In the genomic region with DNA sequence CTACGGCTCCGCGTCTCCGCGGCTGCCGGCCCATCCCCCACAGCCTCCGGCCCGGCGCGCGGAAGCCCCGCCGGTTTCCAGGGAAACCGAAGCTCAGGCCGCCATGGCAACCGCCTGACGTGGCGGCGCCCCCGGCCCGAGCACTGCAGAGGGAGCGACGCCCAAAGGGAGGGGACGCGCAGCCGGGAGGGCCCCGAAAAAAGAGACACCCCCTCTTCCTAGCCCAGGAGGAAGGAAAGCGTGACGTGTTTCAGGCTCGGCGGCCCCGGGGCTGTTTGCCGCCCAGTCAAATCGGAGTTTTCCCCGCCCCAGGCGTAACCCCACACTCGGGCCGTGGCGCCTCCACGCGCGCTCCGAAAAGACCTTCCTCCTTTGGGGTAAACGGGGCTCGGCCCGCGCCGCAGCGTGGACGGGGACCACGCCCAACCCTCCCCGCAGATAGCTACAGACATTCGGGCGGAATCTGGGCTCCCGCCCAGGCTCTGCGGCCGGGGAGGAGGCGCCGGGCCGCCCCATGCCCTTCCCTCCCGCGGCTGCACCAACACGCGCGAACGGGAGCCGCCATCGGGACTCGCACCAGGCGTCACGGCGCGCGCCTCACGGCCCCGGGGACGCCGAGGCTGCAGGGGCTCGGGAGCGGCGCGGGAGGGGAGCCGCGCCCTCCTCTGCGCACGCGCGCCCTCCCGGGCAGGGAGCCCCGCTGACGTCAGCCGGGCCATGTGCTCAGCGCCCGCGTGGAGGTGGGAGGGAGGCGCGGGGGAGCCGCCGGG, we compare ENCODE assay signal across 8 cellular contexts. TPM values are rescaled to one million over a fixed set of nuclear protein-coding genes. Genes with fewer than 3 reads are reported as not detected.
DNase-seq lines count a peak whose midpoint lies in the region; ATAC-seq lines count a peak whose summit lies in the region.

No MANE protein-coding gene starts in this region.

- H3K27me3 Mint-ChIP-seq in activated T-helper 2 cell treated with anti-CD3 and anti-CD28 coated beads, Interferon-gamma antibody, Interleukin-2, Interleukin-4, amounts not matched to agents 10 μg/mL and 5 μg/mL and 100 μg/mL, durations not matched to agents 14 hours and 24 hours and 36 hours (ENCODE audit: low read depth) = no peaks in the 10 kb centered on the region
- H3K27me3 Mint-ChIP-seq in natural killer cell treated with Interleukin-12 subunit alpha and Interleukin-12 subunit beta and Interleukin-15 and Interleukin-18, amount 100 ng/mL, for 72 hours = no peaks in the 10 kb centered on the region

- intact Hi-C loops in activated T-helper 2 cell treated with anti-CD3 and anti-CD28 coated beads, Interferon-gamma antibody, Interleukin-2, Interleukin-4, amounts not matched to agents 10 μg/mL and 5 μg/mL and 100 μg/mL, durations not matched to agents 14 hours and 24 hours and 36 hours (cut with micrococcal nuclease) = loop anchor here (2.0 kb wide), 2 partner anchors 57 to 117 kb away; a partner anchor contains a TSS

- peaks cover 26% of the 10 kb centered on the region for H3K36me3 Mint-ChIP-seq in activated T-helper 2 cell treated with anti-CD3 and anti-CD28 coated beads, Interferon-gamma antibody, Interleukin-2, Interleukin-4, amounts not matched to agents 10 μg/mL and 5 μg/mL and 100 μg/mL, durations not matched to agents 14 hours and 24 hours and 36 hours (ENCODE audit: low read depth)
- no peaks in the 10 kb centered on the region for H3K36me3 Mint-ChIP-seq in natural killer cell treated with Interleukin-12 subunit alpha and Interleukin-12 subunit beta and Interleukin-15 and Interleukin-18, amount 100 ng/mL, for 72 hours

- H3K4me3 Mint-ChIP-seq in activated T-helper 2 cell treated with anti-CD3 and anti-CD28 coated beads, Interferon-gamma antibody, Interleukin-2, Interleukin-4, amounts not matched to agents 10 μg/mL and 5 μg/mL and 100 μg/mL, durations not matched to agents 14 hours and 24 hours and 36 hours (ENCODE audit: low read depth) = peak overlapping the region; percentile 81
- H3K4me3 Mint-ChIP-seq in natural killer cell treated with Interleukin-12 subunit alpha and Interleukin-12 subunit beta and Interleukin-15 and Interleukin-18, amount 100 ng/mL, for 72 hours = peak overlapping the region; percentile 85

- H3K9me3 Mint-ChIP-seq in activated T-helper 2 cell treated with anti-CD3 and anti-CD28 coated beads, Interferon-gamma antibody, Interleukin-2, Interleukin-4, amounts not matched to agents 10 μg/mL and 5 μg/mL and 100 μg/mL, durations not matched to agents 14 hours and 24 hours and 36 hours = no peaks in the 10 kb centered on the region
- no peaks in the 10 kb centered on the region for H3K9me3 Mint-ChIP-seq in natural killer cell treated with Interleukin-12 subunit alpha and Interleukin-12 subunit beta and Interleukin-15 and Interleukin-18, amount 100 ng/mL, for 72 hours

- peak; percentile 36 for DNase-seq in DMS53 treated with DMSO at 0.1 percent for 48 hours (lab: John Stamatoyannopoulos, UW; ENCODE audit: unreplicated experiment)
- peak; percentile 87 for DNase-seq in HuH-7 (ENCODE audit: low spot score)
- DNase-seq in RPMI7951 (ENCODE audit: low read depth) = peak; percentile 82
- peak; percentile 87 for DNase-seq in activated T-helper 2 cell treated with anti-CD3 and anti-CD28 coated beads, Interferon-gamma antibody, Interleukin-2, Interleukin-4, amounts not matched to agents 10 μg/mL and 5 μg/mL and 100 μg/mL, durations not matched to agents 14 hours and 24 hours and 36 hours (ENCODE audit: low spot score)
- peak; percentile 67 for DNase-seq in fibroblast of peridontal ligament (ENCODE audit: extremely low read depth)
- DNase-seq in natural killer cell treated with Interleukin-12 subunit alpha and Interleukin-12 subunit beta and Interleukin-15 and Interleukin-18, amount 100 ng/mL, for 72 hours (ENCODE audit: low spot score) = peak; percentile 94
- DNase-seq in stimulated activated naive CD4-positive, alpha-beta T cell treated with Interleukin-2 at 50 U/mL for 16 hours (lab: John Stamatoyannopoulos, UW) = peak; percentile 89

- H3K4me1 Mint-ChIP-seq in activated T-helper 2 cell treated with anti-CD3 and anti-CD28 coated beads, Interferon-gamma antibody, Interleukin-2, Interleukin-4, amounts not matched to agents 10 μg/mL and 5 μg/mL and 100 μg/mL, durations not matched to agents 14 hours and 24 hours and 36 hours (ENCODE audit: low read depth) = peaks cover 48% of the 10 kb centered on the region
- H3K4me1 Mint-ChIP-seq in natural killer cell treated with Interleukin-12 subunit alpha and Interleukin-12 subunit beta and Interleukin-15 and Interleukin-18, amount 100 ng/mL, for 72 hours (ENCODE audit: low read depth in 2 of 2) = peaks cover 32 to 40% of the 10 kb centered on the region in 2 donors

- peak overlapping the region; percentile 94 for H3K27ac Mint-ChIP-seq in activated T-helper 2 cell treated with anti-CD3 and anti-CD28 coated beads, Interferon-gamma antibody, Interleukin-2, Interleukin-4, amounts not matched to agents 10 μg/mL and 5 μg/mL and 100 μg/mL, durations not matched to agents 14 hours and 24 hours and 36 hours
- H3K27ac Mint-ChIP-seq in natural killer cell treated with Interleukin-12 subunit alpha and Interleukin-12 subunit beta and Interleukin-15 and Interleukin-18, amount 100 ng/mL, for 72 hours = peak overlapping the region in 1 of 2 donors; percentile 56

- ATAC-seq in GM21515 (IDR thresholded peaks at IDR 0.05; ENCODE audit: unreplicated experiment) = peak; percentile 42
- peak; percentile 67 to 77 for ATAC-seq in natural killer cell treated with Interleukin-12 subunit alpha and Interleukin-12 subunit beta and Interleukin-15 and Interleukin-18, amount 100 ng/mL, for 72 hours

RNA-seq across cellular contexts. Expression of a gene that starts 7.5 kb away (rescaled TPM):
- 2.4 and 2.7 TPM in 2 replicates for total RNA-seq in RPMI7951 (2014; rRNA removed; shearing (Covaris generic))
- 28.1 and 30.4 TPM in 2 replicates for total RNA-seq in activated T-helper 2 cell treated with anti-CD3 and anti-CD28 coated beads, Interferon-gamma antibody, Interleukin-2, Interleukin-4, amounts not matched to agents 10 μg/mL and 5 μg/mL and 100 μg/mL, durations not matched to agents 14 hours and 24 hours and 36 hours
- 10 to 100 TPM; 20.3 to 36.9 TPM for total RNA-seq in natural killer cell treated with Interleukin-12 subunit alpha and Interleukin-12 subunit beta and Interleukin-15 and Interleukin-18, amount 100 ng/mL, for 72 hours

RNA-seq across cellular contexts. Expression of a gene that starts 56.1 kb away (rescaled TPM):
- 9.1 and 9.5 TPM in 2 replicates for total RNA-seq in RPMI7951 (2014; rRNA removed; shearing (Covaris generic))
- 50.6 and 55.4 TPM in 2 replicates for total RNA-seq in activated T-helper 2 cell treated with anti-CD3 and anti-CD28 coated beads, Interferon-gamma antibody, Interleukin-2, Interleukin-4, amounts not matched to agents 10 μg/mL and 5 μg/mL and 100 μg/mL, durations not matched to agents 14 hours and 24 hours and 36 hours
- total RNA-seq in natural killer cell treated with Interleukin-12 subunit alpha and Interleukin-12 subunit beta and Interleukin-15 and Interleukin-18, amount 100 ng/mL, for 72 hours = 10 to 100 TPM; 16.6 to 54.8 TPM

RNA-seq across cellular contexts. Expression of a gene that starts 57.1 kb away (rescaled TPM):
- 51.5 and 52.8 TPM in 2 replicates for total RNA-seq in RPMI7951 (2014; rRNA removed; shearing (Covaris generic))
- total RNA-seq in activated T-helper 2 cell treated with anti-CD3 and anti-CD28 coated beads, Interferon-gamma antibody, Interleukin-2, Interleukin-4, amounts not matched to agents 10 μg/mL and 5 μg/mL and 100 μg/mL, durations not matched to agents 14 hours and 24 hours and 36 hours = 75.9 and 78.3 TPM in 2 replicates
- 10 to 100 TPM; 47.5 to 95.6 TPM for total RNA-seq in natural killer cell treated with Interleukin-12 subunit alpha and Interleukin-12 subunit beta and Interleukin-15 and Interleukin-18, amount 100 ng/mL, for 72 hours

Comparison
In these comparisons a context has a peak if more than half of its experiments do, and no peak if none do; other contexts are left out.
1. Peak in every context shown above with its lines: DNase-seq and ATAC-seq.
2. DNase-seq: peak in every context shown above with its lines; median percentile 94 in natural killer cell treated with Interleukin-12 subunit alpha and Interleukin-12 subunit beta and Interleukin-15 and Interleukin-18, amount 100 ng/mL, for 72 hours; 89 in stimulated activated naive CD4-positive, alpha-beta T cell treated with Interleukin-2 at 50 U/mL for 16 hours; 87 in HuH-7; 87 in activated T-helper 2 cell treated with anti-CD3 and anti-CD28 coated beads, Interferon-gamma antibody, Interleukin-2, Interleukin-4, amounts not matched to agents 10 μg/mL and 5 μg/mL and 100 μg/mL, durations not matched to agents 14 hours and 24 hours and 36 hours; 82 in RPMI7951; 67 in fibroblast of peridontal ligament; 36 in DMS53 treated with DMSO at 0.1 percent for 48 hours.